In genomic region chr3:4809970-4810369, GRCh38 we compare ENCODE assay signal across 22 cellular contexts.
DNase-seq lines count a peak whose midpoint lies in the region; ATAC-seq, FAIRE-seq and TF ChIP-seq lines count a peak whose summit lies in the region.
"Had no signal": no experiment of that assay in that cellular context is flagged by ENCODE, and none has a peak within 500 bp of the region (broad histone marks: within the 10 kb centered on the region; RNA-seq: fewer than 3 reads in every experiment).

No MANE protein-coding gene starts in this region.

- H3K4me2 ChIP-seq in mammary epithelial cell (ENCODE audit: insufficient read depth, low read depth, low read length) = no peak overlapping the region

- H3K27me3 ChIP-seq in mammary epithelial cell (ENCODE audit: insufficient read depth, low read length) (no peaks in the 10 kb centered on the region), breast epithelium (no peaks in the 10 kb centered on the region), upper lobe of right lung (no peaks in the 10 kb centered on the region)

- TF ChIP-seq POLR2A in breast epithelium (IDR thresholded peaks at IDR 0.05) = no peak

- H3K4me1 Mint-ChIP-seq in natural killer cell treated with Interleukin-12 subunit alpha and Interleukin-12 subunit beta and Interleukin-15 and Interleukin-18, amount 100 ng/mL, for 72 hours (ENCODE audit: low read depth in 2 of 2) = peaks cover 46 to 67% of the 10 kb centered on the region in 2 donors

- DNase-seq in mammary epithelial cell (peak; percentile 33), breast epithelium (ENCODE audit: low spot score in 2 of 2) (no peak), epithelial cell of proximal tubule (ENCODE audit: low read depth) (peak; percentile 35), upper lobe of right lung (no peak), NCI-H146 treated with DMSO at 0.1 percent for 48 hours (lab: John Stamatoyannopoulos, UW; ENCODE audit: unreplicated experiment) (no peak), GM19239 (ENCODE audit: insufficient read length, low spot score) (no peak)
- no peak for DNase-seq in natural killer cell treated with Interleukin-12 subunit alpha and Interleukin-12 subunit beta and Interleukin-15 and Interleukin-18, amount 100 ng/mL, for 72 hours (ENCODE audit: low spot score)
- DNase-seq: activated CD4-positive, CD25-positive, alpha-beta regulatory T cell; activated effector memory CD4-positive, alpha-beta T cell treated with Interleukin-2 at 50 U/mL for 16 hours; amygdala; CD4-positive, CD25-positive, alpha-beta regulatory T cell; dermis blood vessel endothelial cell; DMS 273 treated with DMSO at 0.1 percent for 48 hours; foreskin melanocyte; left colon; NCI-H1417 treated with DMSO at 0.1 percent for 48 hours; NCI-H524; psoas muscle had no signal

- peak overlapping the region; percentile 74 to 80 for H3K27ac Mint-ChIP-seq in natural killer cell treated with Interleukin-12 subunit alpha and Interleukin-12 subunit beta and Interleukin-15 and Interleukin-18, amount 100 ng/mL, for 72 hours

- H3K4me1 ChIP-seq in mammary epithelial cell (ENCODE audit: insufficient read depth, low read length) (no peaks in the 10 kb centered on the region), breast epithelium (no peaks in the 10 kb centered on the region), upper lobe of right lung (peaks cover 6% of the 10 kb centered on the region)

- H3K4me3 Mint-ChIP-seq in natural killer cell treated with Interleukin-12 subunit alpha and Interleukin-12 subunit beta and Interleukin-15 and Interleukin-18, amount 100 ng/mL, for 72 hours = peak overlapping the region; percentile 73
- H3K4me3 Mint-ChIP-seq: CD4-positive, CD25-positive, alpha-beta regulatory T cell had no signal

- no peaks in the 10 kb centered on the region for H3K9me3 Mint-ChIP-seq in natural killer cell treated with Interleukin-12 subunit alpha and Interleukin-12 subunit beta and Interleukin-15 and Interleukin-18, amount 100 ng/mL, for 72 hours
- H3K9me3 Mint-ChIP-seq: CD4-positive, CD25-positive, alpha-beta regulatory T cell had no signal

- no peak overlapping the region for H3K4me3 ChIP-seq in mammary epithelial cell (replicated peaks in 1 of 3; ENCODE audit: insufficient read depth in 1 of 3, low read depth in 2 of 3, low read length in 3 of 3)
- H3K4me3 ChIP-seq in breast epithelium = no peak overlapping the region
- H3K4me3 ChIP-seq in epithelial cell of proximal tubule (ENCODE audit: low read depth, low read length) = no peak overlapping the region
- no peak overlapping the region for H3K4me3 ChIP-seq in upper lobe of right lung
- H3K4me3 ChIP-seq: psoas muscle had no signal

- no peaks in the 10 kb centered on the region for H3K27me3 Mint-ChIP-seq in natural killer cell treated with Interleukin-12 subunit alpha and Interleukin-12 subunit beta and Interleukin-15 and Interleukin-18, amount 100 ng/mL, for 72 hours
- H3K27me3 Mint-ChIP-seq: CD4-positive, CD25-positive, alpha-beta regulatory T cell had no signal

- dilution Hi-C loops in mammary epithelial cell (cut with HindIII; ENCODE audit: low sequenced_read_pairs) = no loop called here

- no peaks in the 10 kb centered on the region for H3K36me3 ChIP-seq in mammary epithelial cell (ENCODE audit: insufficient read depth, low read length)
- no peaks in the 10 kb centered on the region for H3K36me3 ChIP-seq in breast epithelium
- H3K36me3 ChIP-seq in upper lobe of right lung = peaks cover 35% of the 10 kb centered on the region

- H3K27ac ChIP-seq in mammary epithelial cell (ENCODE audit: insufficient read depth, low read depth, low read length) = no peak overlapping the region
- no peak overlapping the region for H3K27ac ChIP-seq in breast epithelium
- no peak overlapping the region for H3K27ac ChIP-seq in upper lobe of right lung
- H3K27ac ChIP-seq: HL-60, psoas muscle had no signal

- no peak overlapping the region for H2AFZ ChIP-seq in mammary epithelial cell (ENCODE audit: low read depth, low read length)

- TF ChIP-seq CTCF in mammary epithelial cell (conservative IDR thresholded peaks at IDR 0.05 in 1 of 2, IDR thresholded peaks at IDR 0.05 in 1 of 2; ENCODE audit: extremely low read depth in 1 of 2, insufficient read depth in 1 of 2, low read depth in 1 of 2, low read length in 2 of 2) (no peak), breast epithelium (IDR thresholded peaks at IDR 0.05) (no peak), epithelial cell of proximal tubule (conservative IDR thresholded peaks at IDR 0.05; ENCODE audit: low read depth, low read length) (no peak), upper lobe of right lung (IDR thresholded peaks at IDR 0.05) (no peak)

- no peaks in the 10 kb centered on the region for H3K9me3 ChIP-seq in mammary epithelial cell (replicated peaks; ENCODE audit: insufficient read depth, low read length)
- H3K9me3 ChIP-seq in breast epithelium = no peaks in the 10 kb centered on the region
- no peaks in the 10 kb centered on the region for H3K9me3 ChIP-seq in upper lobe of right lung
- H3K9me3 ChIP-seq: psoas muscle had no signal

- BruUV-seq in mammary epithelial cell (replicated peaks; lab: Mats Ljungman, UMichigan) = no TSS peak

- H4K20me1 ChIP-seq in mammary epithelial cell (ENCODE audit: insufficient read depth, low read length) = no peaks in the 10 kb centered on the region

- peaks cover 49% of the 10 kb centered on the region for H3K36me3 Mint-ChIP-seq in natural killer cell treated with Interleukin-12 subunit alpha and Interleukin-12 subunit beta and Interleukin-15 and Interleukin-18, amount 100 ng/mL, for 72 hours

- CTCF ChIA-PET in mammary epithelial cell (lab: Charles Lee; ENCODE audit: low non-redundant PET) = no interaction called here

- WGBS in mammary epithelial cell (ENCODE audit: low coverage, missing lambda C conversion rate) = 89% methylated on average over 3 of the region's 3 CpGs

- peak; percentile 49 to 69 for ATAC-seq in natural killer cell treated with Interleukin-12 subunit alpha and Interleukin-12 subunit beta and Interleukin-15 and Interleukin-18, amount 100 ng/mL, for 72 hours
- ATAC-seq in upper lobe of right lung (no peak), HG03095 (IDR thresholded peaks at IDR 0.05; ENCODE audit: unreplicated experiment) (no peak)
- ATAC-seq: left colon, SK-N-SH treated with all-trans-retinoic acid at 6 μM for 48 hours had no signal

- intact Hi-C loops in mammary epithelial cell (cut with micrococcal nuclease) (no loop called here), breast epithelium (cut with DNase I; ENCODE audit: low total_unique reads) (no loop called here), upper lobe of right lung (cut with DNase I) (no loop called here)

- no peak for FAIRE-seq in GM19239 (lab: Jason Lieb, UNC)
- FAIRE-seq: endothelial cell of umbilical vein had no signal

- in situ Hi-C loops in mammary epithelial cell (cut with MboI; ENCODE audit: low sequenced_read_pairs in 2 of 2) = no loop called here

- H3K79me2 ChIP-seq in mammary epithelial cell (ENCODE audit: insufficient read depth, low read length) = no peaks in the 10 kb centered on the region

- no peak overlapping the region for H3K9ac ChIP-seq in mammary epithelial cell (ENCODE audit: insufficient read depth, low read length)

Comparison
In these comparisons a context has a peak if more than half of its experiments do, and no peak if none do; other contexts are left out.
1. DNase-seq: peak in mammary epithelial cell (single experiment) and epithelial cell of proximal tubule (single experiment); none in breast epithelium (0 of 2), natural killer cell treated with Interleukin-12 subunit alpha and Interleukin-12 subunit beta and Interleukin-15 and Interleukin-18, amount 100 ng/mL, for 72 hours (single experiment), upper lobe of right lung (single experiment), NCI-H146 treated with DMSO at 0.1 percent for 48 hours (single experiment) and GM19239 (single experiment).
2. ATAC-seq: peak in natural killer cell treated with Interleukin-12 subunit alpha and Interleukin-12 subunit beta and Interleukin-15 and Interleukin-18, amount 100 ng/mL, for 72 hours (2 of 2); none in upper lobe of right lung (single experiment) and HG03095 (single experiment).